ENCODE assay signal across 23 cellular contexts in the genomic region with DNA sequence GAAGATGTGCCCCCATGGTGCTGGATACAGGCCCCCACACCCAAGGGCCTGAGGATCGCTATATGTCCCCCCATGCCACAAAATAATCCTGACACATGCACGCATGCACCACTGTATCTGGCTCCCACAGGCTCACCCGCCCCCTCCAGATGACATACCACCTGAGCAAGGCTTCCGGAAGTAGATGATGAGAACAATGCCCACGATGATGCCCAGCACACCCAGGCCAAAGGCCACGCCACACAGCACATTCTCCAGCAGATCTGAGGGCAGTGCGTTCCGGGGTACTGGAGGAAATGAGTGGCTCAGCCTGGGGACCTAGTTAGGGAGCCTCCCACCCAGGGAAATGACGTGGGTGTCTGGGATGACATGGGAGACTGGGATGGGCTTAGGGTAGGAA. TPM values are rescaled to one million over a fixed set of nuclear protein-coding genes. Genes with fewer than 3 reads are reported as not detected.
A peak's percentile ranks its signal among the peaks of the same experiment; 100 is the strongest.
DNase-seq lines count a peak whose midpoint lies in the region; ATAC-seq, FAIRE-seq and TF ChIP-seq lines count a peak whose summit lies in the region.
"Had no signal": no experiment of that assay in that cellular context is flagged by ENCODE, and none has a peak within 500 bp of the region (broad histone marks: within the 10 kb centered on the region; RNA-seq: fewer than 3 reads in every experiment).

No MANE protein-coding gene starts in this region.

- H3K27me3 ChIP-seq in GM12878 (replicated peaks in 1 of 2; ENCODE audit: control insufficient read depth in 2 of 2, insufficient read depth in 2 of 2, low read length in 1 of 2): no peaks in the 10 kb centered on the region

- no peaks in the 10 kb centered on the region for H3K27me3 Mint-ChIP-seq in activated CD4-positive, alpha-beta T cell treated with anti-CD3 and anti-CD28 coated beads, Interleukin-2, amount 10 ng/mL, durations not matched to agents 24 days and 14 days
- H3K27me3 Mint-ChIP-seq in IgD-negative memory B cell: no peaks in the 10 kb centered on the region
- H3K27me3 Mint-ChIP-seq in stimulated activated naive B cell treated with anti-CD40 and anti-IgM and Interleukin-4, amounts not matched to agents 10 μg/mL and 1 μg/mL and 100 μg/mL, for 72 hours: no peaks in the 10 kb centered on the region

- H3K9me3 ChIP-seq in GM12878 (replicated peaks; ENCODE audit: control insufficient read depth, insufficient read depth, low read length): no peaks in the 10 kb centered on the region; the same call in 2 of the 3 replicates

- no peaks in the 10 kb centered on the region for H3K36me3 Mint-ChIP-seq in activated CD4-positive, alpha-beta T cell treated with anti-CD3 and anti-CD28 coated beads, Interleukin-2, amount 10 ng/mL, durations not matched to agents 24 days and 14 days (ENCODE audit: low read depth)
- H3K36me3 Mint-ChIP-seq in IgD-negative memory B cell: no peaks in the 10 kb centered on the region
- peaks cover 60 to 75% of the 10 kb centered on the region in 2 donors for H3K36me3 Mint-ChIP-seq in stimulated activated naive B cell treated with anti-CD40 and anti-IgM and Interleukin-4, amounts not matched to agents 10 μg/mL and 1 μg/mL and 100 μg/mL, for 72 hours

- peak; percentile 49 for DNase-seq in activated CD4-positive, alpha-beta T cell treated with anti-CD3 and anti-CD28 coated beads, Interleukin-2, amount 10 ng/mL, durations not matched to agents 24 days and 14 days
- no peak for DNase-seq in activated CD4-positive, alpha-beta T cell treated with anti-CD3 and anti-CD28 coated beads, Interleukin-2, amount 50 U/mL, for 4 hours
- DNase-seq in GM12878 (ENCODE audit: low read depth, low spot score): no peak
- DNase-seq in stimulated activated naive B cell treated with anti-CD40 and anti-IgM and Interleukin-4, amounts not matched to agents 10 μg/mL and 1 μg/mL and 100 μg/mL, for 72 hours: no peak
- no peak for DNase-seq in NOMO-1 (lab: John Stamatoyannopoulos, UW; ENCODE audit: unreplicated experiment in 2 of 2)
- DNase-seq in GM19240 (ENCODE audit: insufficient read length, low spot score): no peak
- DNase-seq: C1 segment of cervical spinal cord; Caco-2; H7; KBM-7; NCI-H1092 treated with DMSO at 0.1 percent for 48 hours; NCI-H1694; NCI-H345; NCI-H526 treated with DMSO at 0.1 percent for 48 hours; NK-92 treated with Interleukin-12 subunit alpha and Interleukin-12 subunit beta, amount 100 ng/mL, for 24 hours had no signal

- H3K4me3 Mint-ChIP-seq in activated CD4-positive, alpha-beta T cell treated with anti-CD3 and anti-CD28 coated beads, Interleukin-2, amount 10 ng/mL, durations not matched to agents 24 days and 14 days: no peak overlapping the region
- H3K4me3 Mint-ChIP-seq in IgD-negative memory B cell: peak overlapping the region; percentile 93 to 99 (median 96)
- peak overlapping the region; percentile 99 for H3K4me3 Mint-ChIP-seq in stimulated activated naive B cell treated with anti-CD40 and anti-IgM and Interleukin-4, amounts not matched to agents 10 μg/mL and 1 μg/mL and 100 μg/mL, for 72 hours

- no peaks in the 10 kb centered on the region for H3K9me3 Mint-ChIP-seq in activated CD4-positive, alpha-beta T cell treated with anti-CD3 and anti-CD28 coated beads, Interleukin-2, amount 10 ng/mL, durations not matched to agents 24 days and 14 days
- no peaks in the 10 kb centered on the region for H3K9me3 Mint-ChIP-seq in IgD-negative memory B cell
- no peaks in the 10 kb centered on the region for H3K9me3 Mint-ChIP-seq in stimulated activated naive B cell treated with anti-CD40 and anti-IgM and Interleukin-4, amounts not matched to agents 10 μg/mL and 1 μg/mL and 100 μg/mL, for 72 hours

- peaks cover 49% of the 10 kb centered on the region for H3K4me1 Mint-ChIP-seq in activated CD4-positive, alpha-beta T cell treated with anti-CD3 and anti-CD28 coated beads, Interleukin-2, amount 10 ng/mL, durations not matched to agents 24 days and 14 days
- peaks cover 55 to 68% (median 56%) of the 10 kb centered on the region in 3 donors for H3K4me1 Mint-ChIP-seq in IgD-negative memory B cell
- H3K4me1 Mint-ChIP-seq in stimulated activated naive B cell treated with anti-CD40 and anti-IgM and Interleukin-4, amounts not matched to agents 10 μg/mL and 1 μg/mL and 100 μg/mL, for 72 hours: peaks cover 70 to 89% of the 10 kb centered on the region in 2 donors

- peak; percentile 71 for TF ChIP-seq POLR2A in GM12878 (IDR thresholded peaks at IDR 0.05; ENCODE audit: low read depth, low read length)

- peaks cover 50% of the 10 kb centered on the region for H3K4me1 ChIP-seq in GM12878 (ENCODE audit: control insufficient read depth, insufficient read depth, low read length)
- H3K4me1 ChIP-seq: Caco-2 had no signal

- ATAC-seq in GM12878 (no peak), HG03280 (IDR thresholded peaks at IDR 0.05; ENCODE audit: unreplicated experiment) (no peak)
- ATAC-seq in stimulated activated naive B cell treated with anti-CD40 and anti-IgM and Interleukin-4, amounts not matched to agents 10 μg/mL and 1 μg/mL and 100 μg/mL, for 72 hours (replicated peaks): no peak
- ATAC-seq: Panc1, Right ventricle myocardium inferior had no signal

- CTCF ChIA-PET in GM12878 (lab: Yijun Ruan, JAX): interaction anchor here (1.3 to 13.5 kb wide), 8 partner anchors 11 to 111 kb away, joined by 8 to 532 read pairs (median 26); a partner anchor contains a TSS

- H3K4me3 ChIP-seq in GM12878: peak overlapping the region; percentile 72; the same call in 1 of the 2 replicates
- H3K4me3 ChIP-seq: SK-N-MC had no signal

- H3K27ac ChIP-seq in GM12878 (ENCODE audit: control insufficient read depth, insufficient read depth): no peak overlapping the region; the same call in 1 of the 2 replicates
- H3K27ac ChIP-seq: 22Rv1, SK-N-MC had no signal

- intact Hi-C loops in activated CD4-positive, alpha-beta T cell treated with anti-CD3 and anti-CD28 coated beads, Interleukin-2, amount 10 ng/mL, durations not matched to agents 24 days and 14 days (cut with micrococcal nuclease): no loop called here
- intact Hi-C loops in GM12878 (cut with micrococcal nuclease; ENCODE audit: unreplicated experiment): loop anchor here (10.0 kb wide), 1 partner anchor 514 kb away; a partner anchor contains a TSS

- H2AFZ ChIP-seq in GM12878 (ENCODE audit: control insufficient read depth, low read depth, low read length): no peak overlapping the region

- RAD21 ChIA-PET in GM12878 (lab: Charles Lee; ENCODE audit: unreplicated experiment): interaction anchor here (1.2 to 2.6 kb wide), 6 partner anchors 11 to 59 kb away, joined by 3 to 30 read pairs (median 5); no protein-coding TSS in a partner anchor

- TF ChIP-seq CTCF in GM12878 (IDR thresholded peaks at IDR 0.05 in 2 of 3, conservative IDR thresholded peaks at IDR 0.05 in 1 of 3; ENCODE audit: control insufficient read depth in 2 of 3, extremely low read depth in 1 of 3, insufficient read depth in 1 of 3, low read depth in 3 of 3, low read length in 3 of 3): no peak

- SMC1A ChIA-PET in GM12878 (lab: Charles Lee; ENCODE audit: uncharacterized antibody, unreplicated experiment): interaction anchor here (1.3 to 11.3 kb wide), 4 partner anchors 11 to 71 kb away, joined by 3 to 354 read pairs (median 27); a partner anchor contains a TSS

- H4K20me1 ChIP-seq in GM12878 (ENCODE audit: control insufficient read depth, insufficient read depth): no peaks in the 10 kb centered on the region

- 47% methylated on average over 9 of the region's 9 CpGs for WGBS in GM12878 (ENCODE audit: insufficient coverage, insufficient replicate concordance, low lambda C conversion rate, missing lambda C conversion rate)

- H3K27ac Mint-ChIP-seq in activated CD4-positive, alpha-beta T cell treated with anti-CD3 and anti-CD28 coated beads, Interleukin-2, amount 10 ng/mL, durations not matched to agents 24 days and 14 days: no peak overlapping the region
- H3K27ac Mint-ChIP-seq in IgD-negative memory B cell: peak overlapping the region; percentile 50 to 92 (median 87)
- H3K27ac Mint-ChIP-seq in stimulated activated naive B cell treated with anti-CD40 and anti-IgM and Interleukin-4, amounts not matched to agents 10 μg/mL and 1 μg/mL and 100 μg/mL, for 72 hours: peak overlapping the region; percentile 92

- H3K9ac ChIP-seq in GM12878 (ENCODE audit: control insufficient read depth, insufficient read depth, low read length): no peak overlapping the region

- H3K4me2 ChIP-seq in GM12878 (ENCODE audit: control insufficient read depth, insufficient read depth): peak overlapping the region; percentile 77

- H3K79me2 ChIP-seq in GM12878 (ENCODE audit: control insufficient read depth, insufficient read depth, low read length): peaks cover 61% of the 10 kb centered on the region

- no peak for FAIRE-seq in GM12878 (lab: Jason Lieb, UNC)
- FAIRE-seq: G401.6, HTR-8/SVneo had no signal

- TF ChIP-seq RAD21 in GM12878 (IDR thresholded peaks at IDR 0.05; ENCODE audit: insufficient read depth, low read depth, low read length): no peak

- peaks cover 0 to 4% of the 10 kb centered on the region in 2 experiments; a peak in 2 of 4 replicates for H3K36me3 ChIP-seq in GM12878 (ENCODE audit: control insufficient read depth in 2 of 2, insufficient read depth in 2 of 2, low read length in 1 of 2)

- BruUV-seq in GM12878 (replicated peaks; lab: Mats Ljungman, UMichigan): no TSS peak

- no peak for TF ChIP-seq EP300 in GM12878 (IDR thresholded peaks at IDR 0.05; ENCODE audit: borderline replicate concordance in 1 of 2, control insufficient read depth in 1 of 2, low read depth in 2 of 2, low read length in 2 of 2)

- POLR2A ChIA-PET in GM12878 (lab: Charles Lee): interaction anchor here (1.0 to 13.5 kb wide), 4 partner anchors 10 to 24 kb away, joined by 3 to 486 read pairs (median 10); a partner anchor contains a TSS

- in situ Hi-C loops in GM12878 (cut with MboI): loop anchor here (10.0 kb wide), 1 partner anchor 334 kb away; no protein-coding TSS in a partner anchor

RNA-seq across cellular contexts. Expression of a gene that starts 3.8 kb away (rescaled TPM):
- total RNA-seq in activated CD4-positive, alpha-beta T cell treated with anti-CD3 and anti-CD28 coated beads, Interleukin-2, amount 10 ng/mL, durations not matched to agents 24 days and 14 days: 8.1 and 8.7 TPM in 2 replicates
- 946 TPM for polyA plus RNA-seq in IgD-negative memory B cell
- total RNA-seq in GM12878 (2013; cell fraction: nucleolus; rRNA removed): 110 and 112 TPM in 2 replicates
- 243 and 269 TPM in 2 replicates for total RNA-seq in GM12878 (2014; rRNA removed)
- 170 and 177 TPM in 2 replicates for total RNA-seq in GM12878 (2014; rRNA removed; fragmentation: Illumina TruSeq; extraction: Trizol)
- 182 and 189 TPM in 2 replicates for total RNA-seq in GM12878 (2021)
- 314 TPM for polyA plus RNA-seq in GM12878 (2011; ENCODE audit: low read depth)
- polyA plus RNA-seq in GM12878 (2011; rRNA removed): 190 and 290 TPM in 2 replicates
- 380 and 384 TPM in 2 replicates for polyA plus RNA-seq in GM12878 (2011; cell fraction: cytosol; rRNA removed)
- polyA plus RNA-seq in GM12878 (2011; cell fraction: nucleus; rRNA removed): 478 and 610 TPM in 2 replicates
- polyA plus RNA-seq in GM12878 (2012): 308 and 348 TPM in 2 replicates
- 327 and 354 TPM in 2 replicates for polyA plus RNA-seq in GM12878 (2014; fragmentation: Illumina TruSeq; extraction: Trizol)
- 100 to 1,000 TPM; 389 to 552 TPM for polyA plus RNA-seq in GM12878 (2014; fragmentation: Nextera tagmentation; extraction: Ambion mirVana)
- polyA plus RNA-seq in GM12878 (2014; rRNA removed): 267 and 279 TPM in 2 replicates
- 100 to 1,000 TPM; 339 to 378 TPM for polyA plus RNA-seq in GM12878 (2016; fragmentation: Nextera tagmentation; extraction: Ambion mirVana)
- 119 and 159 TPM in 2 replicates for polyA minus RNA-seq in GM12878 (2011; rRNA and poly(A)+ RNA removed)
- 44.9 and 50.8 TPM in 2 replicates for polyA minus RNA-seq in GM12878 (2011; cell fraction: cytosol; rRNA and poly(A)+ RNA removed)
- polyA minus RNA-seq in GM12878 (2011; cell fraction: nucleus; rRNA and poly(A)+ RNA removed): 45.2 and 51.5 TPM in 2 replicates

RNA-seq across cellular contexts. Expression of a gene that starts 8.3 kb away (rescaled TPM):
- total RNA-seq in activated CD4-positive, alpha-beta T cell treated with anti-CD3 and anti-CD28 coated beads, Interleukin-2, amount 10 ng/mL, durations not matched to agents 24 days and 14 days: 0.75 and 0.80 TPM in 2 replicates
- polyA plus RNA-seq in IgD-negative memory B cell: 771 TPM
- total RNA-seq in GM12878 (2013; cell fraction: nucleolus; rRNA removed): 54.4 and 59.2 TPM in 2 replicates
- total RNA-seq in GM12878 (2014; rRNA removed): 141 and 149 TPM in 2 replicates
- total RNA-seq in GM12878 (2014; rRNA removed; fragmentation: Illumina TruSeq; extraction: Trizol): 117 and 120 TPM in 2 replicates
- 106 and 114 TPM in 2 replicates for total RNA-seq in GM12878 (2021)
- polyA plus RNA-seq in GM12878 (2011; ENCODE audit: low read depth): 240 TPM
- 140 and 173 TPM in 2 replicates for polyA plus RNA-seq in GM12878 (2011; rRNA removed)
- 172 and 198 TPM in 2 replicates for polyA plus RNA-seq in GM12878 (2011; cell fraction: cytosol; rRNA removed)
- polyA plus RNA-seq in GM12878 (2011; cell fraction: nucleus; rRNA removed): 112 and 122 TPM in 2 replicates
- polyA plus RNA-seq in GM12878 (2012): 162 and 237 TPM in 2 replicates
- 136 and 158 TPM in 2 replicates for polyA plus RNA-seq in GM12878 (2014; fragmentation: Illumina TruSeq; extraction: Trizol)
- polyA plus RNA-seq in GM12878 (2014; fragmentation: Nextera tagmentation; extraction: Ambion mirVana): 100 to 1,000 TPM; 117 to 170 TPM
- polyA plus RNA-seq in GM12878 (2014; rRNA removed): 114 and 116 TPM in 2 replicates
- polyA plus RNA-seq in GM12878 (2016; fragmentation: Nextera tagmentation; extraction: Ambion mirVana): 100 to 1,000 TPM; 160 to 168 TPM
- polyA minus RNA-seq in GM12878 (2011; rRNA and poly(A)+ RNA removed): 91.9 and 112 TPM in 2 replicates
- polyA minus RNA-seq in GM12878 (2011; cell fraction: cytosol; rRNA and poly(A)+ RNA removed): 22.9 and 33.3 TPM in 2 replicates
- polyA minus RNA-seq in GM12878 (2011; cell fraction: nucleus; rRNA and poly(A)+ RNA removed): 25.1 and 32.0 TPM in 2 replicates
- total RNA-seq: Caco-2 had no signal

RNA-seq across cellular contexts. Expression of a gene that starts 19.3 kb away (rescaled TPM):
- total RNA-seq in activated CD4-positive, alpha-beta T cell treated with anti-CD3 and anti-CD28 coated beads, Interleukin-2, amount 10 ng/mL, durations not matched to agents 24 days and 14 days: 320 TPM in 2 replicates
- polyA plus RNA-seq in IgD-negative memory B cell (110 TPM), GM12878 (2011; rRNA removed) (218 and 239 TPM in 2 replicates), GM12878 (2014; fragmentation: Illumina TruSeq; extraction: Trizol) (234 and 289 TPM in 2 replicates), GM12878 (2014; fragmentation: Nextera tagmentation; extraction: Ambion mirVana) (100 to 1,000 TPM in 1 of 2 experiments, 10 to 100 TPM in 1; 32.2 to 133 TPM), GM12878 (2014; rRNA removed) (180 and 181 TPM in 2 replicates), GM12878 (2016; fragmentation: Nextera tagmentation; extraction: Ambion mirVana) (100 to 1,000 TPM; 113 to 118 TPM)
- 348 and 373 TPM in 2 replicates for total RNA-seq in GM12878 (2013; cell fraction: nucleolus; rRNA removed)
- total RNA-seq in GM12878 (2014; rRNA removed) (127 TPM in 2 replicates), GM12878 (2014; rRNA removed; fragmentation: Illumina TruSeq; extraction: Trizol) (139 and 145 TPM in 2 replicates), GM12878 (2021) (160 and 178 TPM in 2 replicates)
- polyA plus RNA-seq in GM12878 (2011; ENCODE audit: low read depth): 176 TPM
- polyA plus RNA-seq in GM12878 (2011; cell fraction: cytosol; rRNA removed): 154 and 169 TPM in 2 replicates
- 392 and 411 TPM in 2 replicates for polyA plus RNA-seq in GM12878 (2011; cell fraction: nucleus; rRNA removed)
- polyA plus RNA-seq in GM12878 (2012): 174 and 230 TPM in 2 replicates
- polyA minus RNA-seq in GM12878 (2011; rRNA and poly(A)+ RNA removed): 122 and 140 TPM in 2 replicates
- 51.2 and 63.0 TPM in 2 replicates for polyA minus RNA-seq in GM12878 (2011; cell fraction: cytosol; rRNA and poly(A)+ RNA removed)
- polyA minus RNA-seq in GM12878 (2011; cell fraction: nucleus; rRNA and poly(A)+ RNA removed): 133 and 197 TPM in 2 replicates

Comparison
In these comparisons a context has a peak if more than half of its experiments do, and no peak if none do; other contexts are left out.
1. RNA of a gene that starts 3.8 kb away (total RNA-seq): 110 to 269 TPM in GM12878; 8.1 to 8.7 TPM in activated CD4-positive, alpha-beta T cell treated with anti-CD3 and anti-CD28 coated beads, Interleukin-2, amount 10 ng/mL, durations not matched to agents 24 days and 14 days; every median in the first group is over 10 times any median in the second.
2. RNA of a gene that starts 8.3 kb away (total RNA-seq): 54.4 to 149 TPM in GM12878; 0.75 to 0.80 TPM in activated CD4-positive, alpha-beta T cell treated with anti-CD3 and anti-CD28 coated beads, Interleukin-2, amount 10 ng/mL, durations not matched to agents 24 days and 14 days; every median in the first group is over 10 times any median in the second.